Comparison of ENCODE assay signal across 1 cellular context in the genomic region with DNA sequence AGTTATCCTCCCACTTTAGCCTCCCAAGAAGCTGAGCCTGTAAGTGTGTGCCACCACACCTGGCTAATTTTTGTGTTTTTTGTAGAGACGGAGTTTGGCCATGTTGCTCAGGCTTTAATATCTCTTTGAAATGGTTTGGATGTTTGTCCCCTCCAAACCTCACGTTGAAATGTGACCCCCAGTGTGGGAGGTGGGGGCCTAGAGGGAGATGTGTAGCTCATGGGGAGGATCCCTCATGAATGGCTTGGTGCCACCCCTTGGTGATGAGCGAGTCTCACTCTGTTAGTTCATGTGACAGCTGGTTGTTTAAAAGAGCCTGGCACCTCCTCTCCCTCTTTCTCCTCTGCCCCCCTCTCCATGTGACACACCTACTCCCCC.
TF ChIP-seq lines count a peak whose summit lies in the region.

No MANE protein-coding gene starts in this region.

TF ChIP-seq in HepG2, 621 proteins besides CTCF, POLR2A, EP300 and RAD21 (continued from another document):
- TF ChIP-seq, protein P1, sequence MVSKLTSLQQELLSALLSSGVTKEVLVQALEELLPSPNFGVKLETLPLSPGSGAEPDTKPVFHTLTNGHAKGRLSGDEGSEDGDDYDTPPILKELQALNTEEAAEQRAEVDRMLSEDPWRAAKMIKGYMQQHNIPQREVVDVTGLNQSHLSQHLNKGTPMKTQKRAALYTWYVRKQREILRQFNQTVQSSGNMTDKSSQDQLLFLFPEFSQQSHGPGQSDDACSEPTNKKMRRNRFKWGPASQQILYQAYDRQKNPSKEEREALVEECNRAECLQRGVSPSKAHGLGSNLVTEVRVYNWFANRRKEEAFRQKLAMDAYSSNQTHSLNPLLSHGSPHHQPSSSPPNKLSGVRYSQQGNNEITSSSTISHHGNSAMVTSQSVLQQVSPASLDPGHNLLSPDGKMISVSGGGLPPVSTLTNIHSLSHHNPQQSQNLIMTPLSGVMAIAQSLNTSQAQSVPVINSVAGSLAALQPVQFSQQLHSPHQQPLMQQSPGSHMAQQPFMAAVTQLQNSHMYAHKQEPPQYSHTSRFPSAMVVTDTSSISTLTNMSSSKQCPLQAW (CRISPR knock-in tag; IDR thresholded peaks at IDR 0.05), result no peak
- TF ChIP-seq ZC3H4 (CRISPR knock-in tag; IDR thresholded peaks at IDR 0.05; ENCODE audit: borderline replicate concordance) (no peak), ZNF607 (CRISPR knock-in tag; IDR thresholded peaks at IDR 0.05; ENCODE audit: borderline replicate concordance) (no peak), NFYC (CRISPR knock-in tag; IDR thresholded peaks at IDR 0.05) (no peak), LCORL (IDR thresholded peaks at IDR 0.05) (no peak), LCORL (CRISPR knock-in tag; IDR thresholded peaks at IDR 0.05) (no peak), REXO4 (CRISPR knock-in tag; IDR thresholded peaks at IDR 0.05; ENCODE audit: borderline replicate concordance) (no peak)
- TF ChIP-seq, protein P2, sequence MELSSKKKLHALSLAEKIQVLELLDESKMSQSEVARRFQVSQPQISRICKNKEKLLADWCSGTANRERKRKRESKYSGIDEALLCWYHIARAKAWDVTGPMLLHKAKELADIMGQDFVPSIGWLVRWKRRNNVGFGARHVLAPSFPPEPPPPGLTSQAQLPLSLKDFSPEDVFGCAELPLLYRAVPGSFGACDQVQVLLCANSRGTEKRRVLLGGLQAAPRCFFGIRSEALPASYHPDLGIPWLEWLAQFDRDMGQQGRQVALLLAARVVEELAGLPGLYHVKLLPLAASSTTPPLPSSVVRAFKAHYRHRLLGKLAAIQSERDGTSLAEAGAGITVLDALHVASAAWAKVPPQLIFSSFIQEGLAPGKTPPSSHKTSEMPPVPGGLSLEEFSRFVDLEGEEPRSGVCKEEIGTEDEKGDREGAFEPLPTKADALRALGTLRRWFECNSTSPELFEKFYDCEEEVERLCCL (CRISPR knock-in tag; IDR thresholded peaks at IDR 0.05; ENCODE audit: borderline replicate concordance), result no peak
